In the genomic region with DNA sequence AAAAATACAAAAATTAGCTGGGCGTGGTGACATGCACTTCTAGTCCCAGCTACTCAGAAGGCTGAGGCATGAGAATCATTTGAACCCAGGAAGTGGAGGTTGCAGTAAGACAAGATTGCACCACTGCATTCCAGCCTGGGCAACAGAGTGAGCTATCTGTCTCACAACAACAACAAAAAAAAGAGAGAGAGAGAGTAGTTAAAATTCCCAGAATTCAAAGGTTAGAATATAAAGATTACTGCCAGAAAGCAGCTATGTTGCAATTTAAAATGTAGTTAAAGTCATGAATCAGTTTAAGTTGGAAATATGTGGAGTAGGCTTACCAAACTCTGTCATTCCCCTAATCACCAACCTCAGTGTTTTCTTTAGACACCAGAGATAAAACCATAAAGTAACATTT, we compare ENCODE assay signal across 19 cellular contexts. TPM values are rescaled to one million over a fixed set of nuclear protein-coding genes. Genes with fewer than 3 reads are reported as not detected.
DNase-seq lines count a peak whose midpoint lies in the region; ATAC-seq, FAIRE-seq and TF ChIP-seq lines count a peak whose summit lies in the region.
"Had no signal": no experiment of that assay in that cellular context is flagged by ENCODE, and none has a peak within 500 bp of the region (broad histone marks: within the 10 kb centered on the region; RNA-seq: fewer than 3 reads in every experiment).

No MANE protein-coding gene starts in this region.

- H3K36me3 ChIP-seq in mammary epithelial cell (ENCODE audit: insufficient read depth, low read length) = peaks cover 15% of the 10 kb centered on the region

- intact Hi-C loops in mammary epithelial cell (cut with micrococcal nuclease) = loop anchor here (5.0 to 10.0 kb wide), 2 partner anchors 99 to 119 kb away; partner anchors contain the start of gene PTBP3

- no peak overlapping the region for H3K9ac ChIP-seq in mammary epithelial cell (ENCODE audit: insufficient read depth, low read length)
- H3K9ac ChIP-seq: BLaER1 had no signal

- WGBS in mammary epithelial cell (ENCODE audit: low coverage, missing lambda C conversion rate) = no CpG with 5 or more reads among the region's 1 CpG

- no peak for ATAC-seq in natural killer cell treated with Interleukin-12 subunit alpha and Interleukin-12 subunit beta and Interleukin-15 and Interleukin-18, amount 100 ng/mL, for 72 hours
- ATAC-seq in stimulated activated naive B cell treated with anti-CD40 and anti-IgM and Interleukin-4, amounts not matched to agents 10 μg/mL and 1 μg/mL and 100 μg/mL, for 72 hours (replicated peaks) = no peak
- ATAC-seq: activated CD8-positive, alpha-beta T cell treated with anti-CD3 and anti-CD28 coated beads, Interleukin-2, amount 10 ng/mL, durations not matched to agents 7 days and 5 days; upper lobe of right lung had no signal

- DNase-seq in AG08395 (ENCODE audit: low spot score) (peak; percentile 60), HS-5 (ENCODE audit: low read depth) (peak; percentile 39), mammary epithelial cell (peak; percentile 54), kidney tubule cell (ENCODE audit: low spot score) (peak; percentile 22), HTR-8/SVneo (ENCODE audit: insufficient read length, low spot score) (no peak), GM10248 (ENCODE audit: extremely low spot score) (no peak)
- DNase-seq in natural killer cell treated with Interleukin-12 subunit alpha and Interleukin-12 subunit beta and Interleukin-15 and Interleukin-18, amount 100 ng/mL, for 72 hours (ENCODE audit: low spot score) = no peak
- DNase-seq in stimulated activated naive B cell treated with anti-CD40 and anti-IgM and Interleukin-4, amounts not matched to agents 10 μg/mL and 1 μg/mL and 100 μg/mL, for 72 hours = no peak
- DNase-seq: activated CD8-positive, alpha-beta T cell treated with anti-CD3 and anti-CD28 coated beads, Interleukin-2, amount 10 ng/mL, durations not matched to agents 7 days and 5 days; activated effector memory CD4-positive, alpha-beta T cell treated with anti-CD3 and anti-CD28 coated beads, Interleukin-2, amount 50 U/mL, for 16 hours; DMS79 treated with DMSO at 0.1 percent for 48 hours; foreskin melanocyte; Kasumi-1; SHP77 treated with DMSO at 0.1 percent for 48 hours; stimulated activated CD4-positive, alpha-beta T cell treated with anti-CD3 and anti-CD28 coated beads, Interleukin-2, amount 100 ng/mL, for 24 hours; upper lobe of right lung had no signal

- H3K4me1 Mint-ChIP-seq in natural killer cell treated with Interleukin-12 subunit alpha and Interleukin-12 subunit beta and Interleukin-15 and Interleukin-18, amount 100 ng/mL, for 72 hours (ENCODE audit: low read depth in 2 of 2) = peaks cover 12 to 21% of the 10 kb centered on the region in 2 donors
- H3K4me1 Mint-ChIP-seq in stimulated activated naive B cell treated with anti-CD40 and anti-IgM and Interleukin-4, amounts not matched to agents 10 μg/mL and 1 μg/mL and 100 μg/mL, for 72 hours = peaks cover 2 to 11% of the 10 kb centered on the region in 2 donors

- POLR2A ChIA-PET in GM10248 (lab: Yijun Ruan, JAX) = interaction anchor here (0.5 to 0.6 kb wide), 2 partner anchors 123 to 330 kb away, joined by 3 to 4 read pairs; no protein-coding TSS in a partner anchor

- dilution Hi-C loops in mammary epithelial cell (cut with HindIII; ENCODE audit: low sequenced_read_pairs) = no loop called here

- H3K36me3 Mint-ChIP-seq in natural killer cell treated with Interleukin-12 subunit alpha and Interleukin-12 subunit beta and Interleukin-15 and Interleukin-18, amount 100 ng/mL, for 72 hours = peaks cover 15% of the 10 kb centered on the region
- H3K36me3 Mint-ChIP-seq in stimulated activated naive B cell treated with anti-CD40 and anti-IgM and Interleukin-4, amounts not matched to agents 10 μg/mL and 1 μg/mL and 100 μg/mL, for 72 hours = peaks cover 17 to 25% of the 10 kb centered on the region in 2 donors

- no peaks in the 10 kb centered on the region for H3K27me3 Mint-ChIP-seq in natural killer cell treated with Interleukin-12 subunit alpha and Interleukin-12 subunit beta and Interleukin-15 and Interleukin-18, amount 100 ng/mL, for 72 hours
- H3K27me3 Mint-ChIP-seq in stimulated activated naive B cell treated with anti-CD40 and anti-IgM and Interleukin-4, amounts not matched to agents 10 μg/mL and 1 μg/mL and 100 μg/mL, for 72 hours = no peaks in the 10 kb centered on the region

- no peaks in the 10 kb centered on the region for H3K9me3 ChIP-seq in mammary epithelial cell (replicated peaks; ENCODE audit: insufficient read depth, low read length)
- H3K9me3 ChIP-seq: BLaER1, upper lobe of right lung had no signal

- H3K4me3 Mint-ChIP-seq in natural killer cell treated with Interleukin-12 subunit alpha and Interleukin-12 subunit beta and Interleukin-15 and Interleukin-18, amount 100 ng/mL, for 72 hours = no peak overlapping the region
- H3K4me3 Mint-ChIP-seq in stimulated activated naive B cell treated with anti-CD40 and anti-IgM and Interleukin-4, amounts not matched to agents 10 μg/mL and 1 μg/mL and 100 μg/mL, for 72 hours = no peak overlapping the region
- H3K4me3 Mint-ChIP-seq: activated CD8-positive, alpha-beta T cell treated with anti-CD3 and anti-CD28 coated beads, Interleukin-2, amount 10 ng/mL, durations not matched to agents 7 days and 5 days had no signal

- H2AFZ ChIP-seq in mammary epithelial cell (ENCODE audit: low read depth, low read length) = no peak overlapping the region

- H4K20me1 ChIP-seq in mammary epithelial cell (ENCODE audit: insufficient read depth, low read length) = no peaks in the 10 kb centered on the region
- H4K20me1 ChIP-seq: BLaER1 had no signal

- CTCF ChIA-PET in mammary epithelial cell (lab: Charles Lee; ENCODE audit: low non-redundant PET) = no interaction called here
- CTCF ChIA-PET in GM10248 (lab: Yijun Ruan, JAX) = interaction anchor here (0.7 to 1.1 kb wide), 3 partner anchors 8 to 27 kb away, joined by 3 read pairs; no protein-coding TSS in a partner anchor

- H3K27ac Mint-ChIP-seq in natural killer cell treated with Interleukin-12 subunit alpha and Interleukin-12 subunit beta and Interleukin-15 and Interleukin-18, amount 100 ng/mL, for 72 hours = no peak overlapping the region
- H3K27ac Mint-ChIP-seq in stimulated activated naive B cell treated with anti-CD40 and anti-IgM and Interleukin-4, amounts not matched to agents 10 μg/mL and 1 μg/mL and 100 μg/mL, for 72 hours = no peak overlapping the region
- H3K27ac Mint-ChIP-seq: activated CD8-positive, alpha-beta T cell treated with anti-CD3 and anti-CD28 coated beads, Interleukin-2, amount 10 ng/mL, durations not matched to agents 7 days and 5 days had no signal

- no TSS peak for BruUV-seq in mammary epithelial cell (replicated peaks; lab: Mats Ljungman, UMichigan)

- H3K79me2 ChIP-seq in mammary epithelial cell (ENCODE audit: insufficient read depth, low read length) = peaks cover 50% of the 10 kb centered on the region

- no peaks in the 10 kb centered on the region for H3K27me3 ChIP-seq in mammary epithelial cell (ENCODE audit: insufficient read depth, low read length)
- H3K27me3 ChIP-seq: BLaER1, upper lobe of right lung had no signal

- no peak overlapping the region for H3K4me2 ChIP-seq in mammary epithelial cell (ENCODE audit: insufficient read depth, low read depth, low read length)
- H3K4me2 ChIP-seq: BLaER1 had no signal

- H3K9me3 Mint-ChIP-seq in natural killer cell treated with Interleukin-12 subunit alpha and Interleukin-12 subunit beta and Interleukin-15 and Interleukin-18, amount 100 ng/mL, for 72 hours = no peaks in the 10 kb centered on the region
- H3K9me3 Mint-ChIP-seq in stimulated activated naive B cell treated with anti-CD40 and anti-IgM and Interleukin-4, amounts not matched to agents 10 μg/mL and 1 μg/mL and 100 μg/mL, for 72 hours = no peaks in the 10 kb centered on the region

- in situ Hi-C loops in mammary epithelial cell (cut with MboI; ENCODE audit: low sequenced_read_pairs in 2 of 2) = no loop called here

- H3K4me1 ChIP-seq in mammary epithelial cell (ENCODE audit: insufficient read depth, low read length) = peaks cover 8% of the 10 kb centered on the region
- H3K4me1 ChIP-seq: BLaER1, upper lobe of right lung had no signal

- no peak overlapping the region for H3K4me3 ChIP-seq in mammary epithelial cell (replicated peaks in 1 of 3; ENCODE audit: insufficient read depth in 1 of 3, low read depth in 2 of 3, low read length in 3 of 3)
- H3K4me3 ChIP-seq: BLaER1, upper lobe of right lung had no signal

- no peak for FAIRE-seq in HTR-8/SVneo (lab: Jason Lieb, UNC)
- FAIRE-seq: GM19239, TTC549 had no signal

- no peak overlapping the region for H3K27ac ChIP-seq in mammary epithelial cell (ENCODE audit: insufficient read depth, low read depth, low read length)
- H3K27ac ChIP-seq: BLaER1, upper lobe of right lung had no signal

- no peak for TF ChIP-seq CTCF in mammary epithelial cell (conservative IDR thresholded peaks at IDR 0.05 in 1 of 2, IDR thresholded peaks at IDR 0.05 in 1 of 2; ENCODE audit: extremely low read depth in 1 of 2, insufficient read depth in 1 of 2, low read depth in 1 of 2, low read length in 2 of 2)
- no peak for TF ChIP-seq CTCF in GM10248 (IDR thresholded peaks at IDR 0.05; ENCODE audit: control extremely low read depth, extremely low read depth, low read depth, missing control alignments)

RNA-seq across cellular contexts. Expression of gene SUSD1, which starts 58.7 kb away (rescaled TPM):
- total RNA-seq in mammary epithelial cell = 10 to 100 TPM in 1 of 2 donors, 1 to 10 TPM in 1; 1.6 to 10.2 TPM
- 2.9 TPM for polyA plus RNA-seq in mammary epithelial cell
- polyA minus RNA-seq in mammary epithelial cell = 13.0 TPM
- 10 to 100 TPM; 20.0 to 23.4 TPM for total RNA-seq in natural killer cell treated with Interleukin-12 subunit alpha and Interleukin-12 subunit beta and Interleukin-15 and Interleukin-18, amount 100 ng/mL, for 72 hours

Comparison
In these comparisons a context has a peak if more than half of its experiments do, and no peak if none do; other contexts are left out.
1. DNase-seq: peak in AG08395 (single experiment), HS-5 (single experiment), mammary epithelial cell (single experiment) and kidney tubule cell (single experiment); none in natural killer cell treated with Interleukin-12 subunit alpha and Interleukin-12 subunit beta and Interleukin-15 and Interleukin-18, amount 100 ng/mL, for 72 hours (single experiment), stimulated activated naive B cell treated with anti-CD40 and anti-IgM and Interleukin-4, amounts not matched to agents 10 μg/mL and 1 μg/mL and 100 μg/mL, for 72 hours (single experiment), HTR-8/SVneo (single experiment) and GM10248 (single experiment).